Comparison of ENCODE assay signal across 2 cellular contexts in the genomic region with DNA sequence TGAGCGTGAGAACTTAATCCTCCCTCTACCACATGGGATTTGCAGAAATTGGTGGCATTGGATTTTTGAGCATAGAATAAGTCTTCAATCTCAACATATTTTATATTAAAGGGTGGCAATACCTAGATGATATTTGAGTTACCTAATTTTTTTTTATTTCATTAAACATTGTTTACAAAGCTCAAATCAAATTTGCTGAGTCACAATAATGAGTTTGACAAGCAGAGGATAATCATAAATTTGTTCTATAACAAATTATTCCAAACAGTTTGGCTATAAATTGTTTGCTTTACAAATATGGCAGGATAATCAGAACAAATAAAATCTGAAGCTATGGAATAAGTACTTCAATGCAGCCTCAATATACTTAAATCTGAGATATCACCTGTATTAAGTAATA.
TF ChIP-seq lines count a peak whose summit lies in the region.

No MANE protein-coding gene starts in this region.

TF ChIP-seq in SK-N-SH, 30 proteins besides CTCF, POLR2A, EP300 and RAD21 (continued from another document):
- TF ChIP-seq, protein P1, sequence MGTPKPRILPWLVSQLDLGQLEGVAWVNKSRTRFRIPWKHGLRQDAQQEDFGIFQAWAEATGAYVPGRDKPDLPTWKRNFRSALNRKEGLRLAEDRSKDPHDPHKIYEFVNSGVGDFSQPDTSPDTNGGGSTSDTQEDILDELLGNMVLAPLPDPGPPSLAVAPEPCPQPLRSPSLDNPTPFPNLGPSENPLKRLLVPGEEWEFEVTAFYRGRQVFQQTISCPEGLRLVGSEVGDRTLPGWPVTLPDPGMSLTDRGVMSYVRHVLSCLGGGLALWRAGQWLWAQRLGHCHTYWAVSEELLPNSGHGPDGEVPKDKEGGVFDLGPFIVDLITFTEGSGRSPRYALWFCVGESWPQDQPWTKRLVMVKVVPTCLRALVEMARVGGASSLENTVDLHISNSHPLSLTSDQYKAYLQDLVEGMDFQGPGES (IDR thresholded peaks at IDR 0.05; ENCODE audit: low read depth, low read length) = no peak
- TF ChIP-seq FOXJ3 (CRISPR knock-in tag; IDR thresholded peaks at IDR 0.05) (no peak), EZH2phosphoT487 (IDR thresholded peaks at IDR 0.05; ENCODE audit: borderline replicate concordance, low read depth) (no peak), RXRA (IDR thresholded peaks at IDR 0.05; ENCODE audit: borderline replicate concordance, low read depth) (no peak), TAF1 (IDR thresholded peaks at IDR 0.05; ENCODE audit: borderline replicate concordance, low read depth, low read length) (no peak), NFIC (IDR thresholded peaks at IDR 0.05; ENCODE audit: borderline replicate concordance) (no peak), FOSL2 (IDR thresholded peaks at IDR 0.05; ENCODE audit: borderline replicate concordance, low read depth) (no peak), TCF12 (IDR thresholded peaks at IDR 0.05) (no peak), NRF1 (IDR thresholded peaks at IDR 0.05; ENCODE audit: low read depth, low read length) (no peak), SIN3A (IDR thresholded peaks at IDR 0.05; ENCODE audit: borderline replicate concordance, low read depth, low read length) (no peak), JUND (IDR thresholded peaks at IDR 0.05) (no peak), MXI1 (IDR thresholded peaks at IDR 0.05; ENCODE audit: low read depth, low read length) (no peak)
- TF ChIP-seq, protein P2, sequence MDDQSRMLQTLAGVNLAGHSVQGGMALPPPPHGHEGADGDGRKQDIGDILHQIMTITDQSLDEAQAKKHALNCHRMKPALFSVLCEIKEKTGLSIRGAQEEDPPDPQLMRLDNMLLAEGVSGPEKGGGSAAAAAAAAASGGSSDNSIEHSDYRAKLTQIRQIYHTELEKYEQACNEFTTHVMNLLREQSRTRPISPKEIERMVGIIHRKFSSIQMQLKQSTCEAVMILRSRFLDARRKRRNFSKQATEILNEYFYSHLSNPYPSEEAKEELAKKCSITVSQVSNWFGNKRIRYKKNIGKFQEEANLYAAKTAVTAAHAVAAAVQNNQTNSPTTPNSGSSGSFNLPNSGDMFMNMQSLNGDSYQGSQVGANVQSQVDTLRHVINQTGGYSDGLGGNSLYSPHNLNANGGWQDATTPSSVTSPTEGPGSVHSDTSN (IDR thresholded peaks at IDR 0.05) = no peak
- TF ChIP-seq, protein P3, sequence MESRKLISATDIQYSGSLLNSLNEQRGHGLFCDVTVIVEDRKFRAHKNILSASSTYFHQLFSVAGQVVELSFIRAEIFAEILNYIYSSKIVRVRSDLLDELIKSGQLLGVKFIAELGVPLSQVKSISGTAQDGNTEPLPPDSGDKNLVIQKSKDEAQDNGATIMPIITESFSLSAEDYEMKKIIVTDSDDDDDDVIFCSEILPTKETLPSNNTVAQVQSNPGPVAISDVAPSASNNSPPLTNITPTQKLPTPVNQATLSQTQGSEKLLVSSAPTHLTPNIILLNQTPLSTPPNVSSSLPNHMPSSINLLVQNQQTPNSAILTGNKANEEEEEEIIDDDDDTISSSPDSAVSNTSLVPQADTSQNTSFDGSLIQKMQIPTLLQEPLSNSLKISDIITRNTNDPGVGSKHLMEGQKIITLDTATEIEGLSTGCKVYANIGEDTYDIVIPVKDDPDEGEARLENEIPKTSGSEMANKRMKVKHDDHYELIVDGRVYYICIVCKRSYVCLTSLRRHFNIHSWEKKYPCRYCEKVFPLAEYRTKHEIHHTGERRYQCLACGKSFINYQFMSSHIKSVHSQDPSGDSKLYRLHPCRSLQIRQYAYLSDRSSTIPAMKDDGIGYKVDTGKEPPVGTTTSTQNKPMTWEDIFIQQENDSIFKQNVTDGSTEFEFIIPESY (IDR thresholded peaks at IDR 0.05; ENCODE audit: borderline replicate concordance, low read depth) = no peak
- TF ChIP-seq, protein P4, sequence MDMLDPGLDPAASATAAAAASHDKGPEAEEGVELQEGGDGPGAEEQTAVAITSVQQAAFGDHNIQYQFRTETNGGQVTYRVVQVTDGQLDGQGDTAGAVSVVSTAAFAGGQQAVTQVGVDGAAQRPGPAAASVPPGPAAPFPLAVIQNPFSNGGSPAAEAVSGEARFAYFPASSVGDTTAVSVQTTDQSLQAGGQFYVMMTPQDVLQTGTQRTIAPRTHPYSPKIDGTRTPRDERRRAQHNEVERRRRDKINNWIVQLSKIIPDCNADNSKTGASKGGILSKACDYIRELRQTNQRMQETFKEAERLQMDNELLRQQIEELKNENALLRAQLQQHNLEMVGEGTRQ (IDR thresholded peaks at IDR 0.05; ENCODE audit: borderline replicate concordance, low read depth, low read length) = no peak

TF ChIP-seq in SK-N-SH treated with all-trans-retinoic acid at 6 μM for 48 hours, 23 proteins besides CTCF, POLR2A, EP300 and RAD21 (continued from another document):
- TF ChIP-seq, protein P5, sequence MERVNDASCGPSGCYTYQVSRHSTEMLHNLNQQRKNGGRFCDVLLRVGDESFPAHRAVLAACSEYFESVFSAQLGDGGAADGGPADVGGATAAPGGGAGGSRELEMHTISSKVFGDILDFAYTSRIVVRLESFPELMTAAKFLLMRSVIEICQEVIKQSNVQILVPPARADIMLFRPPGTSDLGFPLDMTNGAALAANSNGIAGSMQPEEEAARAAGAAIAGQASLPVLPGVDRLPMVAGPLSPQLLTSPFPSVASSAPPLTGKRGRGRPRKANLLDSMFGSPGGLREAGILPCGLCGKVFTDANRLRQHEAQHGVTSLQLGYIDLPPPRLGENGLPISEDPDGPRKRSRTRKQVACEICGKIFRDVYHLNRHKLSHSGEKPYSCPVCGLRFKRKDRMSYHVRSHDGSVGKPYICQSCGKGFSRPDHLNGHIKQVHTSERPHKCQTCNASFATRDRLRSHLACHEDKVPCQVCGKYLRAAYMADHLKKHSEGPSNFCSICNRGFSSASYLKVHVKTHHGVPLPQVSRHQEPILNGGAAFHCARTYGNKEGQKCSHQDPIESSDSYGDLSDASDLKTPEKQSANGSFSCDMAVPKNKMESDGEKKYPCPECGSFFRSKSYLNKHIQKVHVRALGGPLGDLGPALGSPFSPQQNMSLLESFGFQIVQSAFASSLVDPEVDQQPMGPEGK (CRISPR knock-in tag; IDR thresholded peaks at IDR 0.05; ENCODE audit: borderline replicate concordance) = no peak
